Comparison of ENCODE assay signal across 8 cellular contexts in the genomic region with DNA sequence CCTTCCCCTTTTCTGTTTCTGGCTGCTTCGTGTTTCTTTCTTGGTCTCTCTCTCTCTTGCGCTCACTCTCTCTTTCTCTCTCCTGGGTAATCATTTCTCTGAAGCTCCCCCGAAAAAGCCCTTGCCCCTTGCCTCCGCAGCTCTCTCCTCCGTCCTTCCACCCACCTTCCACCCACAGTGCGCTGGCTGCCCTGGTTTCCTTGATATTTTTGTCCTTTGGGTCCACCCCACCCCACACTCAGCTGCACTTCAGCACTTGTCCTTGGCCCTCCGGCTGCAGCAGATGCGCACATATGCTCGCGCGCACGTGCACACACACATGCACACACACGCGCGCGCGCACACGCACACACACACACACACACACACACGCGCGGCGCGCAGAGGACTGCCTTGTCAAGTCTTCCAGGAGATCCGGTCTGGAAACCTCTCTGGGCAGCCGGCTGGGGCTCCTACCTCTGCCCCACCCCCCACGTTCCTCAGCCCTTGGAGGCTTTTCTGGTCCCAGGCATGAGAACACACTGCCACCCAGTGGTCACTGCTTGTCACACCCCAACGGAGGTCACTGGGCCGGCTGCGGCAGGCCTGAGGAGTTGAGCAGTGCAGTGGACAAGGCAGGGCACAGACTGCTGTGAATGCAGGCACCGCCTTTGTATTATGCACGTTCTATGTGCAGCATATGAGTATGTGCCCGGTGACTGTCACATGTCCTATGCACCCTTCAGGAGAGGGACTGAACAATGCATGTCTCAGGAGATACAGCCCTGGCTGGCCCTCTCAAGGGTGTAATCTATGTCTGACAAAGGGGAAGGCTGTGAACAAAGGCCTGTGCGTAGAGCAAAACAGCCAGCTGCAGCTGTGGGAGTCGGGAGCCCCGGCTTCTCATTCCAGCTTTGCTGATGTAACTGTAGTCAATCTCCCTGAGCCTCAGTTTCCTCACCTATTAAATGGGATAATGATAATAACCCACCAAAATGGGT. TPM values are rescaled to one million over a fixed set of nuclear protein-coding genes. Genes with fewer than 3 reads are reported as not detected.
DNase-seq lines count a peak whose midpoint lies in the region; ATAC-seq and TF ChIP-seq lines count a peak whose summit lies in the region.

No MANE protein-coding gene starts in this region.

- no peak overlapping the region for H3K9ac ChIP-seq in smooth muscle cell (ENCODE audit: low read depth)

- H3K36me3 ChIP-seq in smooth muscle cell (ENCODE audit: low read depth): no peaks in the 10 kb centered on the region

- H3K9me3 ChIP-seq in smooth muscle cell (replicated peaks; ENCODE audit: low read depth): no peaks in the 10 kb centered on the region

- peak; percentile 85 for ATAC-seq in GM18511 (IDR thresholded peaks at IDR 0.05; ENCODE audit: unreplicated experiment)
- peak; percentile 83 for ATAC-seq in HG03108 (IDR thresholded peaks at IDR 0.05; ENCODE audit: unreplicated experiment)
- ATAC-seq in WTC11: peak; percentile 92

- H3K27me3 ChIP-seq in smooth muscle cell (ENCODE audit: low read depth): no peaks in the 10 kb centered on the region

- peak overlapping the region; percentile 77 for H3K27ac Mint-ChIP-seq in WTC11
- peak overlapping the region in 5 of 6 donors; percentile 9 to 72 (median 65) for H3K27ac Mint-ChIP-seq in immature natural killer cell

- peak overlapping the region; percentile 41 for H2AFZ ChIP-seq in smooth muscle cell (ENCODE audit: low read depth)

- peaks cover 21% of the 10 kb centered on the region for H3K4me1 ChIP-seq in smooth muscle cell (ENCODE audit: low read depth)

- peaks cover 44% of the 10 kb centered on the region for H3K27me3 Mint-ChIP-seq in WTC11 (ENCODE audit: low read depth)
- peaks cover 7 to 11% (median 9%) of the 10 kb centered on the region in 3 donors for H3K27me3 Mint-ChIP-seq in immature natural killer cell (ENCODE audit: low read depth in 3 of 3)

- H3K4me3 ChIP-seq in cardiac fibroblast (replicated peaks in 1 of 2; ENCODE audit: low read depth in 2 of 2, low read length in 2 of 2) (peak overlapping the region; percentile 37 to 45), smooth muscle cell (peak overlapping the region; percentile 53)

- H3K36me3 Mint-ChIP-seq in WTC11 (no peaks in the 10 kb centered on the region), immature natural killer cell (no peaks in the 10 kb centered on the region)

- peak overlapping the region; percentile 92 for H3K27ac ChIP-seq in 22Rv1
- no peak overlapping the region for H3K27ac ChIP-seq in smooth muscle cell (ENCODE audit: low read depth)

- H3K4me2 ChIP-seq in smooth muscle cell: peak overlapping the region; percentile 89

- peak; percentile 99 for TF ChIP-seq CTCF in 22Rv1 (IDR thresholded peaks at IDR 0.05)
- TF ChIP-seq CTCF in WTC11 (IDR thresholded peaks at IDR 0.05): peak; percentile 88
- TF ChIP-seq CTCF in cardiac fibroblast (IDR thresholded peaks at IDR 0.05; ENCODE audit: low read depth, low read length): peak; percentile 90
- TF ChIP-seq CTCF in smooth muscle cell (IDR thresholded peaks at IDR 0.05; ENCODE audit: borderline replicate concordance, insufficient read depth, poor library complexity, severe bottlenecking): peak; percentile 88

- peak; percentile 84 for DNase-seq in NCI-H226
- peak; percentile 97 for DNase-seq in WTC11 (ENCODE audit: low spot score)
- DNase-seq in cardiac fibroblast (ENCODE audit: low read depth in 2 of 2): peak; percentile 94 to 96
- DNase-seq in immature natural killer cell: peak; percentile 82 to 87 (median 84)
- DNase-seq in smooth muscle cell (lab: John Stamatoyannopoulos, UW; ENCODE audit: unreplicated experiment): peak; percentile 83

- no peaks in the 10 kb centered on the region for H3F3A ChIP-seq in smooth muscle cell (ENCODE audit: low read depth)

- H4K20me1 ChIP-seq in smooth muscle cell (ENCODE audit: low read depth): no peaks in the 10 kb centered on the region

- CTCF ChIA-PET in WTC11 (lab: Charles Lee): interaction anchor here (0.6 to 3.8 kb wide), 18 partner anchors 12 to 182 kb away, joined by 3 to 88 read pairs (median 4); a partner anchor contains a TSS

- H3K9me3 Mint-ChIP-seq in WTC11 (no peaks in the 10 kb centered on the region), immature natural killer cell (no peaks in the 10 kb centered on the region)

- H3K4me3 Mint-ChIP-seq in WTC11 (peak overlapping the region; percentile 95), immature natural killer cell (peak overlapping the region; percentile 79 to 88 (median 81))

- 10% methylated on average over 30 of the region's 35 CpGs for WGBS in smooth muscle cell (ENCODE audit: low lambda C conversion rate)

- peaks cover 30% of the 10 kb centered on the region for H3K4me1 Mint-ChIP-seq in WTC11
- H3K4me1 Mint-ChIP-seq in immature natural killer cell: peaks cover 11 to 14% of the 10 kb centered on the region in 2 donors

- H3K79me2 ChIP-seq in smooth muscle cell (ENCODE audit: low read depth): no peaks in the 10 kb centered on the region

- POLR2A ChIA-PET in WTC11 (lab: Charles Lee): interaction anchor here (0.6 to 2.9 kb wide), 8 partner anchors 10 to 209 kb away, joined by 3 to 22 read pairs (median 4); a partner anchor contains a TSS

TF ChIP-seq in WTC11, 78 proteins besides CTCF, POLR2A, EP300 and RAD21 (continues in another document):
- TF ChIP-seq ZNF138 (CRISPR knock-in tag; conservative IDR thresholded peaks at IDR 0.05) (peak; percentile 89), CREB1 (CRISPR knock-in tag; IDR thresholded peaks at IDR 0.05) (0 out of 2 replicates have a peak, but pooled peaks have one; percentile 69), JAZF1 (CRISPR knock-in tag; IDR thresholded peaks at IDR 0.05) (no peak), SP1 (CRISPR knock-in tag; conservative IDR thresholded peaks at IDR 0.05) (peak; percentile 72), SMAD3 (CRISPR knock-in tag; IDR thresholded peaks at IDR 0.05; ENCODE audit: borderline replicate concordance) (peak; percentile 70; the same call in 1 of the 2 replicates)
- TF ChIP-seq, protein P1, sequence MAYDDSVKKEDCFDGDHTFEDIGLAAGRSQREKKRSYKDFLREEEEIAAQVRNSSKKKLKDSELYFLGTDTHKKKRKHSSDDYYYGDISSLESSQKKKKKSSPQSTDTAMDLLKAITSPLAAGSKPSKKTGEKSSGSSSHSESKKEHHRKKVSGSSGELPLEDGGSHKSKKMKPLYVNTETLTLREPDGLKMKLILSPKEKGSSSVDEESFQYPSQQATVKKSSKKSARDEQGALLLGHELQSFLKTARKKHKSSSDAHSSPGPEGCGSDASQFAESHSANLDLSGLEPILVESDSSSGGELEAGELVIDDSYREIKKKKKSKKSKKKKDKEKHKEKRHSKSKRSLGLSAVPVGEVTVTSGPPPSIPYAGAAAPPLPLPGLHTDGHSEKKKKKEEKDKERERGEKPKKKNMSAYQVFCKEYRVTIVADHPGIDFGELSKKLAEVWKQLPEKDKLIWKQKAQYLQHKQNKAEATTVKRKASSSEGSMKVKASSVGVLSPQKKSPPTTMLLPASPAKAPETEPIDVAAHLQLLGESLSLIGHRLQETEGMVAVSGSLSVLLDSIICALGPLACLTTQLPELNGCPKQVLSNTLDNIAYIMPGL (CRISPR knock-in tag; IDR thresholded peaks at IDR 0.05): peak; percentile 60; the same call in 1 of the 2 replicates
- TF ChIP-seq, protein P2, sequence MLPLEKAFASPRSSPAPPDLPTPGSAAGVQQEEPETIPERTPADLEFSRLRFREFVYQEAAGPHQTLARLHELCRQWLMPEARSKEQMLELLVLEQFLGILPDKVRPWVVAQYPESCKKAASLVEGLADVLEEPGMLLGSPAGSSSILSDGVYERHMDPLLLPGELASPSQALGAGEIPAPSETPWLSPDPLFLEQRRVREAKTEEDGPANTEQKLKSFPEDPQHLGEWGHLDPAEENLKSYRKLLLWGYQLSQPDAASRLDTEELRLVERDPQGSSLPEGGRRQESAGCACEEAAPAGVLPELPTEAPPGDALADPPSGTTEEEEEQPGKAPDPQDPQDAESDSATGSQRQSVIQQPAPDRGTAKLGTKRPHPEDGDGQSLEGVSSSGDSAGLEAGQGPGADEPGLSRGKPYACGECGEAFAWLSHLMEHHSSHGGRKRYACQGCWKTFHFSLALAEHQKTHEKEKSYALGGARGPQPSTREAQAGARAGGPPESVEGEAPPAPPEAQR (CRISPR knock-in tag; IDR thresholded peaks at IDR 0.05): no peak
- TF ChIP-seq, protein P3, sequence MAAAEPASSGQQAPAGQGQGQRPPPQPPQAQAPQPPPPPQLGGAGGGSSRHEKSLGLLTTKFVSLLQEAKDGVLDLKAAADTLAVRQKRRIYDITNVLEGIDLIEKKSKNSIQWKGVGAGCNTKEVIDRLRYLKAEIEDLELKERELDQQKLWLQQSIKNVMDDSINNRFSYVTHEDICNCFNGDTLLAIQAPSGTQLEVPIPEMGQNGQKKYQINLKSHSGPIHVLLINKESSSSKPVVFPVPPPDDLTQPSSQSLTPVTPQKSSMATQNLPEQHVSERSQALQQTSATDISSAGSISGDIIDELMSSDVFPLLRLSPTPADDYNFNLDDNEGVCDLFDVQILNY (CRISPR knock-in tag; IDR thresholded peaks at IDR 0.05): peak; percentile 68; the same call in 1 of the 2 replicates
- TF ChIP-seq, protein P4, sequence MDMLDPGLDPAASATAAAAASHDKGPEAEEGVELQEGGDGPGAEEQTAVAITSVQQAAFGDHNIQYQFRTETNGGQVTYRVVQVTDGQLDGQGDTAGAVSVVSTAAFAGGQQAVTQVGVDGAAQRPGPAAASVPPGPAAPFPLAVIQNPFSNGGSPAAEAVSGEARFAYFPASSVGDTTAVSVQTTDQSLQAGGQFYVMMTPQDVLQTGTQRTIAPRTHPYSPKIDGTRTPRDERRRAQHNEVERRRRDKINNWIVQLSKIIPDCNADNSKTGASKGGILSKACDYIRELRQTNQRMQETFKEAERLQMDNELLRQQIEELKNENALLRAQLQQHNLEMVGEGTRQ (CRISPR knock-in tag; IDR thresholded peaks at IDR 0.05): 0 out of 2 replicates have a peak, but pooled peaks have one; percentile 32

RNA-seq across cellular contexts. Expression of a gene that starts 6.5 kb away (rescaled TPM):
- total RNA-seq in WTC11 (2021) (2.4 to 2.6 TPM (median 2.6 TPM) in 3 replicates), smooth muscle cell (0.18 and 1.0 TPM in 2 replicates)
- polyA plus RNA-seq in immature natural killer cell (1 to 10 TPM; 1.3 to 8.3 (median 1.6) TPM), smooth muscle cell (1.7 and 3.7 TPM in 2 replicates)

RNA-seq across cellular contexts. Expression of a gene that starts 10.5 kb away (rescaled TPM):
- total RNA-seq in WTC11 (2021): 2.5 to 3.3 TPM (median 2.7 TPM) in 3 replicates
- 10 to 100 TPM in 1 of 3 donors, 1 to 10 TPM in 2; 2.0 to 11.7 (median 6.6) TPM for polyA plus RNA-seq in immature natural killer cell
- total RNA-seq in smooth muscle cell: 0.13 and 0.22 TPM in 2 replicates
- polyA plus RNA-seq in smooth muscle cell: 1.3 and 2.5 TPM in 2 replicates

RNA-seq across cellular contexts. Expression of a gene that starts 12.7 kb away (rescaled TPM):
- total RNA-seq in WTC11 (2021) (370 to 539 TPM (median 525 TPM) in 3 replicates), smooth muscle cell (115 and 125 TPM in 2 replicates)
- polyA plus RNA-seq in immature natural killer cell (1 to 10 TPM in 2 of 3 donors, under 1 TPM in 1; 0.40 to 8.0 (median 4.9) TPM), smooth muscle cell (379 and 381 TPM in 2 replicates)

RNA-seq across cellular contexts. Expression of a gene that starts 25.9 kb away (rescaled TPM):
- total RNA-seq in WTC11 (2021) (226 to 236 TPM (median 229 TPM) in 3 replicates), smooth muscle cell (182 and 185 TPM in 2 replicates)
- polyA plus RNA-seq in immature natural killer cell (100 to 1,000 TPM; 102 to 165 (median 155) TPM), smooth muscle cell (381 and 398 TPM in 2 replicates)

RNA-seq across cellular contexts. Expression of a gene that starts 42.8 kb away (rescaled TPM):
- total RNA-seq in WTC11 (2021) (7.3 to 9.3 TPM (median 8.2 TPM) in 3 replicates), smooth muscle cell (0.76 and 2.9 TPM in 2 replicates)
- polyA plus RNA-seq in immature natural killer cell (not detected), smooth muscle cell (2.1 and 3.0 TPM in 2 replicates)
